12 cellular contexts compared by ENCODE assay signal in the genomic region with DNA sequence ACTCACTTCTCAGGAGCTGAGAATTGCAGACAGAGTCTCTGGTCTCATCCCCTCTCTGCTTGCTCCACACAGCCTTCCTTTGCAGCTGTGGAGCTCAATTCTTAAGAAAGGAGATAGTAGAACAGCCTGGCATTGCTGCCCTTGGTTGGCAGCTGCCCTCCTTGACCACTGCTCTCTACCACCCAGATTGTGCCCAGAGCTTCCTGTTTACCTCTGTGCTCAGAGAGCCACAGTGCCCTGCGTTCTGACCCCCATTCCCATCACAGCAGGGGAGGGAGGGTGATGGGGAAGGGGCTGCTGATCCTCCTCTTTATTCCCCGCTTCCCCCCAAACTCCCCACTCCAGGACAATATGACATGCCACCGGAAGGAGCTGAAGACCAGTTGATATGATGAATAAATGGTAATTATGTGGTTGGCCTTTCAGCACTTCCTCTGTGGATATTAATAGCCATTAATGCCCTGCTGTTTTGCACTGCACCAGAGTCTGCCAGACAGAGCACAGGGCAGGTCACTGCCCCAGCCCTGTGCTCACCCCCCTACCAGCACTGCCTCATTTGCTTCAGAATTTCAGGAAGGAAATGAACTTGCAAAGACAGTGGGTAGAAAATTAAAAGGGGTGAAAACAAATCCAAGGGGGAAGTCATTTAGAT.
DNase-seq lines count a peak whose midpoint lies in the region; ATAC-seq lines count a peak whose summit lies in the region.
"Had no signal": no experiment of that assay in that cellular context is flagged by ENCODE, and none has a peak within 500 bp of the region (broad histone marks: within the 10 kb centered on the region; RNA-seq: fewer than 3 reads in every experiment).

No MANE protein-coding gene starts in this region.

- no peak overlapping the region for H4K8ac ChIP-seq in mesendoderm (ENCODE audit: low read depth, low read length)

- H3K4me3 ChIP-seq in mesendoderm (ENCODE audit: low read length), result no peak overlapping the region
- H3K4me3 ChIP-seq: breast epithelium, K562 had no signal

- H4K5ac ChIP-seq in mesendoderm (ENCODE audit: low read length), result no peak overlapping the region

- no peak overlapping the region for H3K4me2 ChIP-seq in mesendoderm (ENCODE audit: low read length)

- H2BK15ac ChIP-seq in mesendoderm (replicated peaks; ENCODE audit: low read depth), result no peak overlapping the region

- peak overlapping the region; percentile 6 for H3K23ac ChIP-seq in mesendoderm (ENCODE audit: low read length)

- no CpG with 5 or more reads among the region's 3 CpGs for WGBS in mesendoderm (ENCODE audit: extremely low coverage, insufficient coverage, low lambda C conversion rate)

- H3K4me1 ChIP-seq in mesendoderm (ENCODE audit: control insufficient read depth, low read depth, low read length), result no peaks in the 10 kb centered on the region
- H3K4me1 ChIP-seq: breast epithelium had no signal

- no peak overlapping the region for H3K56ac ChIP-seq in mesendoderm (ENCODE audit: low read length)

- no peak overlapping the region for H3K27ac ChIP-seq in mesendoderm (ENCODE audit: low read depth, low read length)
- H3K27ac ChIP-seq: breast epithelium had no signal

- peak; percentile 45 for ATAC-seq in GM18861 (IDR thresholded peaks at IDR 0.05; ENCODE audit: unreplicated experiment)
- peak; percentile 51 for ATAC-seq in HG02678 (IDR thresholded peaks at IDR 0.05; ENCODE audit: unreplicated experiment)
- ATAC-seq: activated CD8-positive, alpha-beta memory T cell treated with anti-CD3 and anti-CD28 coated beads, Interleukin-2, amount 10 ng/mL, durations not matched to agents 7 days and 5 days; K562 had no signal

- no peaks in the 10 kb centered on the region for H3K79me1 ChIP-seq in mesendoderm (ENCODE audit: low read length)

- no peak overlapping the region for H3K4ac ChIP-seq in mesendoderm (ENCODE audit: low read depth, low read length)

- H2BK120ac ChIP-seq in mesendoderm (ENCODE audit: low read depth, low read length), result no peak overlapping the region

- no peak overlapping the region for H2AK5ac ChIP-seq in mesendoderm (ENCODE audit: low read length)

- no peak overlapping the region for H3K9ac ChIP-seq in mesendoderm (ENCODE audit: low read length)

- no peaks in the 10 kb centered on the region for H3K36me3 ChIP-seq in mesendoderm (ENCODE audit: control insufficient read depth, insufficient read depth, low read length)
- H3K36me3 ChIP-seq: breast epithelium had no signal

- no peak overlapping the region for H3K18ac ChIP-seq in mesendoderm (ENCODE audit: low read length)

- DNase-seq in NCI-H748 treated with DMSO at 0.1 percent for 48 hours (lab: John Stamatoyannopoulos, UW) (peak; percentile 3), mesendoderm (no peak), iPS-NIHi7 (ENCODE audit: extremely low spot score) (no peak), NCI-H345 (lab: John Stamatoyannopoulos, UW) (no peak), DMS153 treated with DMSO at 0.1 percent for 48 hours (lab: John Stamatoyannopoulos, UW; ENCODE audit: unreplicated experiment) (no peak)
- no peak for DNase-seq in effector CD4-positive, alpha-beta T cell
- DNase-seq: activated CD8-positive, alpha-beta memory T cell treated with anti-CD3 and anti-CD28 coated beads, Interleukin-2, amount 10 ng/mL, durations not matched to agents 7 days and 5 days; foreskin fibroblast had no signal

- H3K79me2 ChIP-seq in mesendoderm (ENCODE audit: control insufficient read depth, insufficient read depth, low read length), result no peaks in the 10 kb centered on the region

- H2BK5ac ChIP-seq in mesendoderm (ENCODE audit: low read length), result no peak overlapping the region

- no peaks in the 10 kb centered on the region for H3K27me3 ChIP-seq in mesendoderm (ENCODE audit: insufficient read depth, low read length, poor library complexity)
- H3K27me3 ChIP-seq: breast epithelium had no signal
